In the genomic region with DNA sequence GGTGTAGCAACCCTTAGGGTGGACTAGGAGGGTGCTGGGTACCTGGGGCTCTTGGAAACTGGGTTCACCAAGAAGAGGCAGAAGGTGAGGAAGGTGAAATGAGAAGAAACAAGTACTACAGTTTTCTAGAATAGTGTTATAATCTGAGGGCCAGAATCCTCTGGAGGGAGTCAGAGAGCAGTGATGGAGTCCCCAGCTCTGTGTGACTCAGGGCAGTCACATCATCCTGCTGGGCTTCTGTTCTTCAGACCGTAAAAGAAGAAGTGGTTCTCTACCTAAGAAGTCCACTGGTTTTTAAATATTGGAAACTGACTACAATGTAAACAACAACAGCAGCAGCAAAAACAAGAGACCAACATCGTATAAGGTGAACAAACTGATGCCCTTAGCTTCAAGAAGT, we compare ENCODE assay signal across 10 cellular contexts.
DNase-seq lines count a peak whose midpoint lies in the region; ATAC-seq, FAIRE-seq and TF ChIP-seq lines count a peak whose summit lies in the region.
"Had no signal": no experiment of that assay in that cellular context is flagged by ENCODE, and none has a peak within 500 bp of the region (broad histone marks: within the 10 kb centered on the region; RNA-seq: fewer than 3 reads in every experiment).

No MANE protein-coding gene starts in this region.

- H3K27ac Mint-ChIP-seq in activated CD4-positive, alpha-beta T cell treated with anti-CD3 and anti-CD28 coated beads for 36 hours, result no peak overlapping the region
- H3K27ac Mint-ChIP-seq in osteocyte (ENCODE audit: unreplicated experiment), result peak overlapping the region; percentile 76

- DNase-seq in activated CD4-positive, alpha-beta T cell treated with anti-CD3 and anti-CD28 coated beads for 36 hours, result peak; percentile 67
- no peak for DNase-seq in activated CD4-positive, alpha-beta T cell treated with anti-CD3 and anti-CD28 coated beads for 1 hour
- DNase-seq in K562 (ENCODE audit: extremely low read depth in 1 of 4, low spot score in 3 of 4) (peak in 1 of 4 experiments; percentile 6), osteocyte (ENCODE audit: extremely low spot score, unreplicated experiment) (no peak), tibial artery (no peak), hippocampal formation (lab: John Stamatoyannopoulos, UW) (no peak)
- DNase-seq: NCI-H2029 had no signal

- no peaks in the 10 kb centered on the region for H3K9me3 Mint-ChIP-seq in activated CD4-positive, alpha-beta T cell treated with anti-CD3 and anti-CD28 coated beads for 36 hours (ENCODE audit: low read depth)
- H3K9me3 Mint-ChIP-seq in osteocyte (ENCODE audit: unreplicated experiment), result no peaks in the 10 kb centered on the region

- H3K27me3 ChIP-seq in K562 (ENCODE audit: control insufficient read depth in 2 of 2, insufficient read depth in 2 of 2, low read length in 2 of 2) (peaks cover 12 to 14% of the 10 kb centered on the region in 2 experiments; a peak in 2 of 5 replicates), tibial artery (no peaks in the 10 kb centered on the region)

- peak; percentile 71 for ATAC-seq in activated CD4-positive, alpha-beta T cell treated with anti-CD3 and anti-CD28 coated beads for 36 hours
- ATAC-seq in K562 (peak; percentile 56; the same call in 2 of the 3 replicates), GM21360 (IDR thresholded peaks at IDR 0.05; ENCODE audit: unreplicated experiment) (no peak)

- H3K4me3 ChIP-seq in K562, result no peak overlapping the region
- H3K4me3 ChIP-seq in tibial artery, result no peak overlapping the region

- peaks cover 20% of the 10 kb centered on the region for H3K4me1 Mint-ChIP-seq in activated CD4-positive, alpha-beta T cell treated with anti-CD3 and anti-CD28 coated beads for 36 hours
- peaks cover 18% of the 10 kb centered on the region for H3K4me1 Mint-ChIP-seq in osteocyte (ENCODE audit: unreplicated experiment)

- H3K4me1 ChIP-seq in K562 (replicated peaks in 1 of 2; ENCODE audit: control insufficient read depth in 2 of 2, insufficient read depth in 2 of 2, low read length in 2 of 2) (no peaks in the 10 kb centered on the region), tibial artery (peaks cover 0 to 26% (median 21%) of the 10 kb centered on the region in 4 donors)

- CTCF ChIA-PET in activated CD4-positive, alpha-beta T cell treated with anti-CD3 and anti-CD28 coated beads for 36 hours (lab: Charles Lee), result interaction anchor here (0.8 to 1.8 kb wide), 16 partner anchors 12 to 413 kb away, joined by 3 to 4 read pairs (median 3); no protein-coding TSS in a partner anchor
- CTCF ChIA-PET in K562 (lab: Yijun Ruan, JAX; ENCODE audit: low intra/inter-chr PET ratio), result no interaction called here

- H3K79me2 ChIP-seq in K562 (ENCODE audit: control insufficient read depth, insufficient read depth, low read length), result no peaks in the 10 kb centered on the region

- H3K27me3 Mint-ChIP-seq in activated CD4-positive, alpha-beta T cell treated with anti-CD3 and anti-CD28 coated beads for 36 hours, result no peaks in the 10 kb centered on the region
- no peaks in the 10 kb centered on the region for H3K27me3 Mint-ChIP-seq in osteocyte (ENCODE audit: unreplicated experiment)

- intact Hi-C loops in activated CD4-positive, alpha-beta T cell treated with anti-CD3 and anti-CD28 coated beads for 36 hours (cut with DNase I, micrococcal nuclease), result loop anchor here (10.0 kb wide), 2 partner anchors 301 to 1051 kb away; partner anchors contain the start of genes CDNF (in 1 of the 2), HSPA14 (in 1 of the 2) and MSANTD7 (in 1 of the 2)
- intact Hi-C loops in K562 (cut with micrococcal nuclease) (no loop called here), tibial artery (cut with DNase I; ENCODE audit: low total_unique reads) (loop anchor here (5.0 to 10.0 kb wide), 2 partner anchors 413 to 701 kb away; no protein-coding TSS in a partner anchor)

- no peak overlapping the region for H3K9ac ChIP-seq in K562 (ENCODE audit: insufficient read depth in 1 of 2, low read depth in 2 of 2, low read length in 2 of 2)

- POLR2A ChIA-PET in activated CD4-positive, alpha-beta T cell treated with anti-CD3 and anti-CD28 coated beads for 36 hours (lab: Charles Lee), result interaction anchor here (1.7 kb wide), 1 partner anchor 401 kb away, joined by 12 read pairs; no protein-coding TSS in a partner anchor
- POLR2A ChIA-PET in K562 (lab: Yijun Ruan, JAX), result interaction anchor here (1.2 kb wide), 1 partner anchor 15 kb away, joined by 3 read pairs; no protein-coding TSS in a partner anchor

- H3K27ac ChIP-seq in K562 (ENCODE audit: extremely low read depth, low read depth, low read length), result no peak overlapping the region
- no peak overlapping the region for H3K27ac ChIP-seq in tibial artery

- H4K20me1 ChIP-seq in K562 (replicated peaks; ENCODE audit: control insufficient read depth, insufficient read depth, low read length), result no peaks in the 10 kb centered on the region

- no peak for FAIRE-seq in K562 (lab: Jason Lieb, UNC)
- FAIRE-seq: colon had no signal

- H3K36me3 ChIP-seq in K562 (ENCODE audit: control insufficient read depth, insufficient read depth, low read length) (no peaks in the 10 kb centered on the region), tibial artery (peaks cover 0 to 5% (median 0%) of the 10 kb centered on the region in 3 donors)

- no peak overlapping the region for H2AFZ ChIP-seq in K562 (ENCODE audit: low read depth, low read length)

- no peak for TF ChIP-seq POLR2A in K562 (conservative IDR thresholded peaks at IDR 0.05)

- TF ChIP-seq RAD21 in Ishikawa (IDR thresholded peaks at IDR 0.05; ENCODE audit: low read depth) (peak; percentile 26; the same call in 1 of the 2 replicates), K562 (CRISPR knock-in tag; conservative IDR thresholded peaks at IDR 0.05 in 1 of 2, IDR thresholded peaks at IDR 0.05 in 1 of 2) (0 out of 4 replicates have a peak, but pooled peaks of 1 of the 2 experiments have one; percentile 12)

- H3K9me3 ChIP-seq in K562 (replicated peaks; ENCODE audit: control insufficient read depth, insufficient read depth, low read depth, low read length) (no peaks in the 10 kb centered on the region), tibial artery (no peaks in the 10 kb centered on the region)

- 0% methylated on average over 2 of the region's 2 CpGs for WGBS in K562 (ENCODE audit: insufficient coverage, low coverage, missing lambda C conversion rate)

- TF ChIP-seq CTCF in K562 (IDR thresholded peaks at IDR 0.05 in 2 of 3, conservative IDR thresholded peaks at IDR 0.05 in 1 of 3; ENCODE audit: insufficient read depth in 2 of 3, low read depth in 1 of 3, low read length in 3 of 3), result no peak
- peak; percentile 39 for TF ChIP-seq CTCF in osteocyte (IDR thresholded peaks at IDR 0.05)
- peak in 1 of 2 experiments; percentile 39 for TF ChIP-seq CTCF in tibial artery (IDR thresholded peaks at IDR 0.05)

- no TSS peak for BruUV-seq in K562 (replicated peaks; lab: Mats Ljungman, UMichigan)

- no peak overlapping the region for H3K4me3 Mint-ChIP-seq in activated CD4-positive, alpha-beta T cell treated with anti-CD3 and anti-CD28 coated beads for 36 hours
- no peak overlapping the region for H3K4me3 Mint-ChIP-seq in osteocyte (ENCODE audit: unreplicated experiment)

- no peaks in the 10 kb centered on the region for H3K9me1 ChIP-seq in K562 (ENCODE audit: control insufficient read depth, insufficient read depth, low read length)

- no peak overlapping the region for H3K4me2 ChIP-seq in K562 (ENCODE audit: insufficient read depth, low read length)

- no peak for TF ChIP-seq EP300 in Ishikawa (IDR thresholded peaks at IDR 0.05; ENCODE audit: borderline replicate concordance)
- no peak for TF ChIP-seq EP300 in K562 (IDR thresholded peaks at IDR 0.05; ENCODE audit: low read length)

- in situ Hi-C loops in K562 (cut with MboI), result no loop called here

- no peaks in the 10 kb centered on the region for H3K36me3 Mint-ChIP-seq in activated CD4-positive, alpha-beta T cell treated with anti-CD3 and anti-CD28 coated beads for 36 hours (ENCODE audit: low read depth)
- H3K36me3 Mint-ChIP-seq in osteocyte (ENCODE audit: unreplicated experiment), result peaks cover 30% of the 10 kb centered on the region

TF ChIP-seq in Ishikawa, 13 proteins besides CTCF, POLR2A, EP300 and RAD21 (continues in another document):
- TF ChIP-seq NFIC (IDR thresholded peaks at IDR 0.05) (no peak), FOXM1 (IDR thresholded peaks at IDR 0.05; ENCODE audit: borderline replicate concordance, low read depth) (no peak), MAX (IDR thresholded peaks at IDR 0.05) (no peak)

TF ChIP-seq in K562, 482 proteins besides CTCF, POLR2A, EP300 and RAD21 (continues in another document):
- TF ChIP-seq SNIP1 (IDR thresholded peaks at IDR 0.05; ENCODE audit: low read depth) (no peak), ZNF384 (IDR thresholded peaks at IDR 0.05; ENCODE audit: low read depth, low read length) (no peak), RB1 (IDR thresholded peaks at IDR 0.05; ENCODE audit: low read depth) (no peak)
- TF ChIP-seq, protein P1, sequence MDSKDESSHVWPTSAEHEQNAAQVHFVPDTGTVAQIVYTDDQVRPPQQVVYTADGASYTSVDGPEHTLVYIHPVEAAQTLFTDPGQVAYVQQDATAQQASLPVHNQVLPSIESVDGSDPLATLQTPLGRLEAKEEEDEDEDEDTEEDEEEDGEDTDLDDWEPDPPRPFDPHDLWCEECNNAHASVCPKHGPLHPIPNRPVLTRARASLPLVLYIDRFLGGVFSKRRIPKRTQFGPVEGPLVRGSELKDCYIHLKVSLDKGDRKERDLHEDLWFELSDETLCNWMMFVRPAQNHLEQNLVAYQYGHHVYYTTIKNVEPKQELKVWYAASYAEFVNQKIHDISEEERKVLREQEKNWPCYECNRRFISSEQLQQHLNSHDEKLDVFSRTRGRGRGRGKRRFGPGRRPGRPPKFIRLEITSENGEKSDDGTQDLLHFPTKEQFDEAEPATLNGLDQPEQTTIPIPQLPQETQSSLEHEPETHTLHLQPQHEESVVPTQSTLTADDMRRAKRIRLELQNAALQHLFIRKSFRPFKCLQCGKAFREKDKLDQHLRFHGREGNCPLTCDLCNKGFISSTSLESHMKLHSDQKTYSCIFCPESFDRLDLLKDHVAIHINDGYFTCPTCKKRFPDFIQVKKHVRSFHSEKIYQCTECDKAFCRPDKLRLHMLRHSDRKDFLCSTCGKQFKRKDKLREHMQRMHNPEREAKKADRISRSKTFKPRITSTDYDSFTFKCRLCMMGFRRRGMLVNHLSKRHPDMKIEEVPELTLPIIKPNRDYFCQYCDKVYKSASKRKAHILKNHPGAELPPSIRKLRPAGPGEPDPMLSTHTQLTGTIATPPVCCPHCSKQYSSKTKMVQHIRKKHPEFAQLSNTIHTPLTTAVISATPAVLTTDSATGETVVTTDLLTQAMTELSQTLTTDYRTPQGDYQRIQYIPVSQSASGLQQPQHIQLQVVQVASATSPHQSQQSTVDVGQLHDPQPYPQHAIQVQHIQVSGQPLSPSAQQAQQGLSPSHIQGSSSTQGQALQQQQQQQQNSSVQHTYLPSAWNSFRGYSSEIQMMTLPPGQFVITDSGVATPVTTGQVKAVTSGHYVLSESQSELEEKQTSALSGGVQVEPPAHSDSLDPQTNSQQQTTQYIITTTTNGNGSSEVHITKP (IDR thresholded peaks at IDR 0.05; ENCODE audit: partially characterized antibody), result no peak
